24 cellular contexts compared by ENCODE assay signal in genomic region chr11:75477614-75477935, GRCh38. TPM values are rescaled to one million over a fixed set of nuclear protein-coding genes. Genes with fewer than 3 reads are reported as not detected.
A peak's percentile ranks its signal among the peaks of the same experiment; 100 is the strongest.
DNase-seq lines count a peak whose midpoint lies in the region; ATAC-seq and TF ChIP-seq lines count a peak whose summit lies in the region.
"Had no signal": no experiment of that assay in that cellular context is flagged by ENCODE, and none has a peak within 500 bp of the region (broad histone marks: within the 10 kb centered on the region; RNA-seq: fewer than 3 reads in every experiment).

No MANE protein-coding gene starts in this region.

- no peaks in the 10 kb centered on the region for H3K27me3 ChIP-seq in osteoblast (ENCODE audit: insufficient read depth, low read length)
- H3K27me3 ChIP-seq: SJSA1, testis had no signal

- TF ChIP-seq CTCF in natural killer cell (IDR thresholded peaks at IDR 0.05): no peak
- TF ChIP-seq CTCF in osteoblast (IDR thresholded peaks at IDR 0.05; ENCODE audit: extremely low read depth, low read depth, low read length): no peak

- H3K36me3 Mint-ChIP-seq in natural killer cell treated with Interleukin-12 subunit alpha and Interleukin-12 subunit beta and Interleukin-15 and Interleukin-18, amount 100 ng/mL, for 72 hours: no peaks in the 10 kb centered on the region
- no peaks in the 10 kb centered on the region for H3K36me3 Mint-ChIP-seq in natural killer cell
- H3K36me3 Mint-ChIP-seq in activated T-helper 17 cell treated with anti-CD3 and anti-CD28 coated beads, Interleukin-2, amount 50 U/mL, for 72 hours (ENCODE audit: low read depth): no peaks in the 10 kb centered on the region

- H3K79me2 ChIP-seq in osteoblast (ENCODE audit: insufficient read depth, low read length): no peaks in the 10 kb centered on the region

- peaks cover 14 to 18% of the 10 kb centered on the region in 2 donors for H3K4me1 Mint-ChIP-seq in natural killer cell treated with Interleukin-12 subunit alpha and Interleukin-12 subunit beta and Interleukin-15 and Interleukin-18, amount 100 ng/mL, for 72 hours (ENCODE audit: low read depth in 2 of 2)
- H3K4me1 Mint-ChIP-seq in natural killer cell: peaks cover 16 to 21% of the 10 kb centered on the region in 2 donors
- H3K4me1 Mint-ChIP-seq in activated T-helper 17 cell treated with anti-CD3 and anti-CD28 coated beads, Interleukin-2, amount 50 U/mL, for 72 hours: peaks cover 13% of the 10 kb centered on the region

- no peaks in the 10 kb centered on the region for H3K9me3 ChIP-seq in osteoblast (ENCODE audit: low read depth, low read length)
- H3K9me3 ChIP-seq: mucosa of descending colon, SJSA1, testis had no signal

- H3K27ac ChIP-seq in osteoblast (ENCODE audit: low read depth, low read length): no peak overlapping the region
- H3K27ac ChIP-seq: SJSA1, testis had no signal

- no peak for ATAC-seq in natural killer cell treated with Interleukin-12 subunit alpha and Interleukin-12 subunit beta and Interleukin-15 and Interleukin-18, amount 100 ng/mL, for 72 hours
- ATAC-seq in natural killer cell: no peak
- ATAC-seq in activated T-helper 17 cell treated with anti-CD3 and anti-CD28 coated beads, Interleukin-2, amount 50 U/mL, for 72 hours (replicated peaks): no peak
- ATAC-seq in GM18873 (IDR thresholded peaks at IDR 0.05; ENCODE audit: low FRiP score, unreplicated experiment): no peak
- ATAC-seq in GM18517 (IDR thresholded peaks at IDR 0.05; ENCODE audit: unreplicated experiment): no peak
- ATAC-seq: stimulated activated naive CD8-positive, alpha-beta T cell treated with anti-CD3 and anti-CD28 coated beads, Interleukin-15, Interleukin-2, amounts not matched to agents 100 U/mL and 50 U/mL, for 24 hours had no signal

- no peak overlapping the region for H3K4me3 ChIP-seq in osteoblast (ENCODE audit: insufficient read depth, low read length)
- H3K4me3 ChIP-seq: mucosa of descending colon, SJSA1, skin epidermis, testis had no signal

- H3K4me2 ChIP-seq in osteoblast (ENCODE audit: insufficient read depth, low read length): no peak overlapping the region

- intact Hi-C loops in natural killer cell (cut with micrococcal nuclease): no loop called here

- peak overlapping the region; percentile 7 to 37 for H3K27ac Mint-ChIP-seq in natural killer cell treated with Interleukin-12 subunit alpha and Interleukin-12 subunit beta and Interleukin-15 and Interleukin-18, amount 100 ng/mL, for 72 hours
- H3K27ac Mint-ChIP-seq in natural killer cell: peak overlapping the region in 1 of 2 donors; percentile 54
- H3K27ac Mint-ChIP-seq in activated T-helper 17 cell treated with anti-CD3 and anti-CD28 coated beads, Interleukin-2, amount 50 U/mL, for 72 hours: peak overlapping the region; percentile 53
- H3K27ac Mint-ChIP-seq: B cell had no signal

- no peaks in the 10 kb centered on the region for H3K36me3 ChIP-seq in osteoblast (ENCODE audit: insufficient read depth, low read length)
- H3K36me3 ChIP-seq: SJSA1 had no signal

- no peak for DNase-seq in natural killer cell treated with Interleukin-12 subunit alpha and Interleukin-12 subunit beta and Interleukin-15 and Interleukin-18, amount 100 ng/mL, for 72 hours (ENCODE audit: low spot score)
- no peak for DNase-seq in natural killer cell
- peak; percentile 41 for DNase-seq in osteoblast (ENCODE audit: insufficient read length, low spot score, missing footprints)
- DNase-seq in NCI-H1930 (lab: John Stamatoyannopoulos, UW): no peak
- DNase-seq: ACHN; activated CD4-positive, alpha-beta T cell treated with anti-CD3 and anti-CD28 coated beads for 48 hours; activated gamma-delta T cell treated with Interleukin-2 at 50 U/mL for 16 hours; activated T-cell treated with anti-CD3 and anti-CD28 coated beads, Interleukin-2, amount 50 U/mL, for 1 hour; COR-L47; endodermal cell; Kasumi-1; mucosa of descending colon; NCI-H446 treated with DMSO at 0.1 percent for 48 hours; stimulated activated naive CD8-positive, alpha-beta T cell treated with anti-CD3 and anti-CD28 coated beads, Interleukin-15, Interleukin-2, amounts not matched to agents 100 U/mL and 50 U/mL, for 24 hours; T1000; testis had no signal

- no peak overlapping the region for H3K4me3 Mint-ChIP-seq in natural killer cell treated with Interleukin-12 subunit alpha and Interleukin-12 subunit beta and Interleukin-15 and Interleukin-18, amount 100 ng/mL, for 72 hours
- H3K4me3 Mint-ChIP-seq in natural killer cell: no peak overlapping the region
- H3K4me3 Mint-ChIP-seq in activated T-helper 17 cell treated with anti-CD3 and anti-CD28 coated beads, Interleukin-2, amount 50 U/mL, for 72 hours: no peak overlapping the region
- H3K4me3 Mint-ChIP-seq: B cell; dendritic cell treated with granulocyte-macrophage colony-stimulating factor and Interleukin-4, amounts not matched to agents 40 ng/mL and 50 ng/mL, for 4 days; endodermal cell had no signal

- H3K4me1 ChIP-seq in osteoblast (ENCODE audit: insufficient read depth, low read length): peaks cover 6% of the 10 kb centered on the region
- H3K4me1 ChIP-seq: SJSA1, testis had no signal

- no peaks in the 10 kb centered on the region for H4K20me1 ChIP-seq in osteoblast (ENCODE audit: insufficient read depth, low read length)

- H2AFZ ChIP-seq in osteoblast (ENCODE audit: low read length): no peak overlapping the region

- no peaks in the 10 kb centered on the region for H3K9me3 Mint-ChIP-seq in natural killer cell treated with Interleukin-12 subunit alpha and Interleukin-12 subunit beta and Interleukin-15 and Interleukin-18, amount 100 ng/mL, for 72 hours
- no peaks in the 10 kb centered on the region for H3K9me3 Mint-ChIP-seq in natural killer cell
- no peaks in the 10 kb centered on the region for H3K9me3 Mint-ChIP-seq in activated T-helper 17 cell treated with anti-CD3 and anti-CD28 coated beads, Interleukin-2, amount 50 U/mL, for 72 hours
- H3K9me3 Mint-ChIP-seq: dendritic cell treated with granulocyte-macrophage colony-stimulating factor and Interleukin-4, amounts not matched to agents 40 ng/mL and 50 ng/mL, for 4 days; endodermal cell; nephron had no signal

- no peaks in the 10 kb centered on the region for H3K27me3 Mint-ChIP-seq in natural killer cell treated with Interleukin-12 subunit alpha and Interleukin-12 subunit beta and Interleukin-15 and Interleukin-18, amount 100 ng/mL, for 72 hours
- peaks cover 0 to 1% of the 10 kb centered on the region in 2 donors for H3K27me3 Mint-ChIP-seq in natural killer cell (ENCODE audit: low read depth in 2 of 2)
- no peaks in the 10 kb centered on the region for H3K27me3 Mint-ChIP-seq in activated T-helper 17 cell treated with anti-CD3 and anti-CD28 coated beads, Interleukin-2, amount 50 U/mL, for 72 hours
- H3K27me3 Mint-ChIP-seq: B cell; dendritic cell treated with granulocyte-macrophage colony-stimulating factor and Interleukin-4, amounts not matched to agents 40 ng/mL and 50 ng/mL, for 4 days had no signal

RNA-seq across cellular contexts. Expression of gene KLHL35, which starts 44.6 kb away (rescaled TPM):
- total RNA-seq in natural killer cell treated with Interleukin-12 subunit alpha and Interleukin-12 subunit beta and Interleukin-15 and Interleukin-18, amount 100 ng/mL, for 72 hours: 1 to 10 TPM in 1 of 2 donors, under 1 TPM in 1; 0.62 to 1.5 TPM
- total RNA-seq in natural killer cell: under 1 TPM; 0.40 to 0.93 (median 0.54) TPM
- 1 to 10 TPM in 1 of 2 donors, under 1 TPM in 1; 0.50 to 1.2 TPM for total RNA-seq in activated T-helper 17 cell treated with anti-CD3 and anti-CD28 coated beads, Interleukin-2, amount 50 U/mL, for 72 hours
- 2.4 and 4.3 TPM in 2 replicates for total RNA-seq in osteoblast

RNA-seq across cellular contexts. Expression of gene GDPD5, which starts 48.2 kb away (rescaled TPM):
- total RNA-seq in natural killer cell treated with Interleukin-12 subunit alpha and Interleukin-12 subunit beta and Interleukin-15 and Interleukin-18, amount 100 ng/mL, for 72 hours: 10 to 100 TPM in 1 of 2 donors, 1 to 10 TPM in 1; 7.2 to 28.2 TPM
- total RNA-seq in natural killer cell (10 to 100 TPM; 49.7 to 95.2 (median 60.2) TPM), osteoblast (13.4 and 14.1 TPM in 2 replicates)
- total RNA-seq in activated T-helper 17 cell treated with anti-CD3 and anti-CD28 coated beads, Interleukin-2, amount 50 U/mL, for 72 hours: 10 to 100 TPM; 26.8 to 54.2 TPM
